In genomic region chrY:13479828-13480227, GRCh38 we compare ENCODE assay signal across 9 cellular contexts. TPM values are rescaled to one million over a fixed set of nuclear protein-coding genes. Genes with fewer than 3 reads are reported as not detected.
DNase-seq lines count a peak whose midpoint lies in the region; ATAC-seq and TF ChIP-seq lines count a peak whose summit lies in the region.
"Had no signal": no experiment of that assay in that cellular context is flagged by ENCODE, and none has a peak within 500 bp of the region (broad histone marks: within the 10 kb centered on the region; RNA-seq: fewer than 3 reads in every experiment).

UTY (minus strand) TSS chrY:13480033; CDS start chrY:13479665, 368 bp downstream.

- DNase-seq in LHCN-M2 (ENCODE audit: low read depth) (peak; percentile 89), right cardiac atrium (peak in 1 of 3 donors; percentile 95), colonic mucosa (no peak), islet precursor cell (no peak)
- DNase-seq in activated CD8-positive, alpha-beta memory T cell treated with anti-CD3 and anti-CD28 coated beads, Interleukin-2, amount 50 U/mL, for 48 hours: peak; percentile 74
- peak; percentile 48 to 66 for DNase-seq in stimulated activated CD4-positive, alpha-beta T cell treated with anti-CD3 and anti-CD28 coated beads, Interleukin-4, amount 100 ng/mL, for 48 hours (ENCODE audit: low read depth in 2 of 2)

- no peak for TF ChIP-seq CTCF in colonic mucosa (IDR thresholded peaks at IDR 0.05)

- H3K9me3 ChIP-seq in right cardiac atrium (ENCODE audit: control insufficient read depth, low read length) (no peaks in the 10 kb centered on the region), colonic mucosa (no peaks in the 10 kb centered on the region)
- H3K9me3 ChIP-seq: Peyer's patch had no signal

- H3K27ac ChIP-seq in right cardiac atrium (ENCODE audit: low read length): peak within 1 kb of the TSS; percentile 99
- H3K27ac ChIP-seq in colonic mucosa: no peak within 1 kb of the TSS

- H3K9ac ChIP-seq in colonic mucosa (ENCODE audit: low read depth in 2 of 2, low read length in 2 of 2): no peak within 1 kb of the TSS

- under 1% methylated on average over 18 of the region's 18 CpGs for WGBS in right cardiac atrium

- peak within 1 kb of the TSS; percentile 97 for H3K4me3 ChIP-seq in right cardiac atrium (ENCODE audit: low read length)
- no peak within 1 kb of the TSS for H3K4me3 ChIP-seq in colonic mucosa

- H3K4me1 ChIP-seq in right cardiac atrium (ENCODE audit: control insufficient read depth, insufficient read depth, low read length) (no peaks in the 10 kb centered on the region), colonic mucosa (no peaks in the 10 kb centered on the region)
- H3K4me1 ChIP-seq: Peyer's patch had no signal

- H3K27me3 ChIP-seq in right cardiac atrium (ENCODE audit: control insufficient read depth, insufficient read depth): no peaks in the 10 kb centered on the region
- no peaks in the 10 kb centered on the region for H3K27me3 ChIP-seq in colonic mucosa
- H3K27me3 ChIP-seq: Peyer's patch had no signal

- H3K36me3 ChIP-seq in colonic mucosa: no peaks in the 10 kb centered on the region
- H3K36me3 ChIP-seq: Peyer's patch had no signal

- ATAC-seq in GM19397 (IDR thresholded peaks at IDR 0.05; ENCODE audit: unreplicated experiment): peak; percentile 94
- peak in 1 of 2 donors; percentile 99 for ATAC-seq in right cardiac atrium
- no peak for ATAC-seq in HG02763 (IDR thresholded peaks at IDR 0.05; ENCODE audit: unreplicated experiment)

- intact Hi-C loops in right cardiac atrium (cut with DNase I): no loop called here
- intact Hi-C loops in colonic mucosa (cut with DNase I): no loop called here

RNA-seq across cellular contexts. Expression of gene UTY, which starts in this region (rescaled TPM):
- total RNA-seq in LHCN-M2 (2014; rRNA removed) (10.0 and 11.3 TPM in 2 replicates), right cardiac atrium (10 to 100 TPM in 2 of 4 donors, not detected in 2; 14.3 to 14.6 TPM), colonic mucosa (under 1 TPM in 1 of 2 donors, not detected in 1; 0.12 TPM)
- 2.3 TPM for polyA plus RNA-seq in LHCN-M2 (2012)
- 3.2 TPM for polyA plus RNA-seq in right cardiac atrium

Comparison
In these comparisons a context has a peak if more than half of its experiments do, and no peak if none do; other contexts are left out.
1. DNase-seq: peak in LHCN-M2 (single experiment), activated CD8-positive, alpha-beta memory T cell treated with anti-CD3 and anti-CD28 coated beads, Interleukin-2, amount 50 U/mL, for 48 hours (single experiment) and stimulated activated CD4-positive, alpha-beta T cell treated with anti-CD3 and anti-CD28 coated beads, Interleukin-4, amount 100 ng/mL, for 48 hours (2 of 2); none in colonic mucosa (single experiment) and islet precursor cell (single experiment).